ENCODE assay signal across 15 cellular contexts in genomic region chr1:84247425-84248220, GRCh38. TPM values are rescaled to one million over a fixed set of nuclear protein-coding genes. Genes with fewer than 3 reads are reported as not detected.
DNase-seq lines count a peak whose midpoint lies in the region; ATAC-seq and TF ChIP-seq lines count a peak whose summit lies in the region.
"Had no signal": no experiment of that assay in that cellular context is flagged by ENCODE, and none has a peak within 500 bp of the region (broad histone marks: within the 10 kb centered on the region; RNA-seq: fewer than 3 reads in every experiment).

No MANE protein-coding gene starts in this region.

- H3K36me3 Mint-ChIP-seq in osteocyte (ENCODE audit: unreplicated experiment), result no peaks in the 10 kb centered on the region

- no peaks in the 10 kb centered on the region for H3K27me3 Mint-ChIP-seq in osteocyte (ENCODE audit: unreplicated experiment)

- no peak for TF ChIP-seq POLR2A in body of pancreas (IDR thresholded peaks at IDR 0.05)

- H3K27ac ChIP-seq in body of pancreas, result no peak overlapping the region
- H3K27ac ChIP-seq: right atrium auricular region had no signal

- H3K4me3 Mint-ChIP-seq in osteocyte (ENCODE audit: unreplicated experiment), result no peak overlapping the region

- H3K4me3 ChIP-seq in body of pancreas, result no peak overlapping the region
- H3K4me3 ChIP-seq: right atrium auricular region had no signal

- TF ChIP-seq CTCF in osteocyte (IDR thresholded peaks at IDR 0.05), result no peak
- TF ChIP-seq CTCF in body of pancreas (IDR thresholded peaks at IDR 0.05), result no peak

- no peaks in the 10 kb centered on the region for H3K9me3 Mint-ChIP-seq in osteocyte (ENCODE audit: unreplicated experiment)

- DNase-seq in EL (peak; percentile 92), NCI-H460 (ENCODE audit: extremely low read depth, low read depth) (peak; percentile 98), dedifferentiated amniotic fluid mesenchymal stem cell (ENCODE audit: extremely low spot score) (peak; percentile 81), osteocyte (ENCODE audit: extremely low spot score, unreplicated experiment) (no peak), SW480 (ENCODE audit: low spot score) (no peak), body of pancreas (no peak)
- DNase-seq in activated T-cell treated with anti-CD3 and anti-CD28 coated beads, Interleukin-2, amount 50 U/mL, for 1 hour, result no peak
- DNase-seq: activated CD8-positive, alpha-beta memory T cell treated with anti-CD3 and anti-CD28 coated beads for 24 hours; dorsolateral prefrontal cortex; GDM1; kidney glomerular epithelial cell; NCI-H1092 treated with DMSO at 0.1 percent for 48 hours; stimulated activated naive CD4-positive, alpha-beta T cell treated with Interleukin-2 at 50 U/mL for 16 hours had no signal

- H3K9me3 ChIP-seq in body of pancreas, result no peaks in the 10 kb centered on the region

- H3K36me3 ChIP-seq in body of pancreas (replicated peaks in 1 of 2; ENCODE audit: insufficient read depth in 1 of 2, low read depth in 2 of 2), result no peaks in the 10 kb centered on the region
- H3K36me3 ChIP-seq: right atrium auricular region had no signal

- peaks cover 14% of the 10 kb centered on the region for H3K4me1 ChIP-seq in body of pancreas
- H3K4me1 ChIP-seq: right atrium auricular region had no signal

- intact Hi-C loops in body of pancreas (cut with DNase I), result no loop called here

- peaks cover 5% of the 10 kb centered on the region for H3K4me1 Mint-ChIP-seq in osteocyte (ENCODE audit: unreplicated experiment)

- H3K27ac Mint-ChIP-seq in osteocyte (ENCODE audit: unreplicated experiment), result peak overlapping the region; percentile 27

- WGBS in body of pancreas, 2 donors, result 86 to 89% methylated on average over 11 of the region's 11 CpGs

- ATAC-seq in HG03025 (IDR thresholded peaks at IDR 0.05; ENCODE audit: low FRiP score, unreplicated experiment) (no peak), body of pancreas (no peak)

- no peaks in the 10 kb centered on the region for H3K27me3 ChIP-seq in body of pancreas
- H3K27me3 ChIP-seq: dorsolateral prefrontal cortex, right atrium auricular region had no signal

RNA-seq across cellular contexts. Expression of gene SAMD13, which starts 53.9 kb away (rescaled TPM):
- total RNA-seq in NCI-H460 (2014; rRNA removed; shearing (Covaris generic)), result 8.9 and 9.6 TPM in 2 replicates
- polyA plus RNA-seq in NCI-H460 (2014; cell fraction: nucleus; rRNA removed), result 5.7 and 6.9 TPM in 2 replicates
- total RNA-seq in osteocyte (0.81 and 0.99 TPM in 2 replicates), body of pancreas (1 to 10 TPM in 1 of 2 donors, under 1 TPM in 1; 0.66 to 1.3 TPM)

Comparison
In these comparisons a context has a peak if more than half of its experiments do, and no peak if none do; other contexts are left out.
1. DNase-seq: peak in EL (single experiment), NCI-H460 (single experiment) and dedifferentiated amniotic fluid mesenchymal stem cell (single experiment); none in osteocyte (single experiment), SW480 (single experiment), activated T-cell treated with anti-CD3 and anti-CD28 coated beads, Interleukin-2, amount 50 U/mL, for 1 hour (single experiment) and body of pancreas (0 of 4).